ENCODE assay signal across 1 cellular context in genomic region chr20:10433623-10434466, GRCh38.
A peak's percentile ranks its signal among the peaks of the same experiment; 100 is the strongest.
TF ChIP-seq lines count a peak whose summit lies in the region.

Gene MKKS (minus strand): TSS chr20:10434222. CDS start chr20:10413514, 20,708 bp downstream.

TF ChIP-seq in H1, 55 proteins besides CTCF, POLR2A, EP300 and RAD21 (continued from another document):
- no peak for TF ChIP-seq SAP30 (IDR thresholded peaks at IDR 0.05; ENCODE audit: insufficient read depth, insufficient replicate concordance, low read length)
- peak; percentile 40 for TF ChIP-seq CREB1 (IDR thresholded peaks at IDR 0.05)
- TF ChIP-seq SP1 (IDR thresholded peaks at IDR 0.05; ENCODE audit: low read depth, low read length): no peak
- no peak for TF ChIP-seq FOSL1 (IDR thresholded peaks at IDR 0.05; ENCODE audit: insufficient read depth, low read depth, low read length)
- peak; percentile 77 for TF ChIP-seq PHF8 (conservative IDR thresholded peaks at IDR 0.05; ENCODE audit: low read depth, low read length)
- no peak for TF ChIP-seq SIRT6 (IDR thresholded peaks at IDR 0.05; ENCODE audit: low read length)
- no peak for TF ChIP-seq GABPA (IDR thresholded peaks at IDR 0.05; ENCODE audit: borderline replicate concordance, insufficient read depth, low read length)
- peak; percentile 56 for TF ChIP-seq YY1 (IDR thresholded peaks at IDR 0.05; ENCODE audit: low read depth, low read length)
- TF ChIP-seq NRF1 (IDR thresholded peaks at IDR 0.05; ENCODE audit: low read depth, low read length): peak; percentile 40; the same call in 1 of the 2 replicates
- TF ChIP-seq TAF7 (optimal IDR thresholded peaks at IDR 0.05; ENCODE audit: borderline replicate concordance, low read depth, low read length): no peak
- TF ChIP-seq ATF3 (IDR thresholded peaks at IDR 0.05; ENCODE audit: insufficient read depth, low read depth, low read length): no peak
- peak; percentile 94 for TF ChIP-seq MAX (IDR thresholded peaks at IDR 0.05)
- TF ChIP-seq RFX5 (IDR thresholded peaks at IDR 0.05; ENCODE audit: borderline replicate concordance, low read depth, low read length): no peak
- peak; percentile 95 for TF ChIP-seq E2F6 (IDR thresholded peaks at IDR 0.05)
- peak; percentile 80 for TF ChIP-seq KDM4A (IDR thresholded peaks at IDR 0.05; ENCODE audit: low read depth, low read length, severe bottlenecking)
- TF ChIP-seq SP2 (IDR thresholded peaks at IDR 0.05; ENCODE audit: low read length): no peak
- TF ChIP-seq MAFK (IDR thresholded peaks at IDR 0.05; ENCODE audit: low read depth, low read length): no peak
- TF ChIP-seq BCL11A (IDR thresholded peaks at IDR 0.05; ENCODE audit: low read depth in 2 of 2, low read length in 2 of 2): no peak
- no peak for TF ChIP-seq CEBPB (IDR thresholded peaks at IDR 0.05; ENCODE audit: low read depth, low read length)
- no peak; the same call in 1 of the 2 replicates for TF ChIP-seq POLR2AphosphoS5 (IDR thresholded peaks at IDR 0.05; ENCODE audit: low read depth, low read length)
- no peak for TF ChIP-seq KDM5A (IDR thresholded peaks at IDR 0.05; ENCODE audit: low read length)
- TF ChIP-seq GTF2F1 (IDR thresholded peaks at IDR 0.05; ENCODE audit: borderline replicate concordance, low read depth, low read length): no peak
- no peak for TF ChIP-seq HDAC6 (IDR thresholded peaks at IDR 0.05; ENCODE audit: low read depth, low read length)
- TF ChIP-seq ZNF274 (IDR thresholded peaks at IDR 0.05; ENCODE audit: borderline replicate concordance, extremely low read depth, low read length): no peak
- no peak for TF ChIP-seq SRF (IDR thresholded peaks at IDR 0.05; ENCODE audit: low read depth, low read length)
- no peak for TF ChIP-seq CBX8 (IDR thresholded peaks at IDR 0.05; ENCODE audit: borderline replicate concordance, low read depth, low read length)
- no peak for TF ChIP-seq USF2 (IDR thresholded peaks at IDR 0.05; ENCODE audit: low read length)
- TF ChIP-seq SIX5 (IDR thresholded peaks at IDR 0.05; ENCODE audit: low read depth, low read length): 0 out of 2 replicates have a peak, but pooled peaks have one; percentile 0
- TF ChIP-seq JUND (IDR thresholded peaks at IDR 0.05; ENCODE audit: low read length): no peak
- no peak for TF ChIP-seq CBX5 (IDR thresholded peaks at IDR 0.05; ENCODE audit: low read depth, low read length)
- peak; percentile 87 for TF ChIP-seq ASH2L (IDR thresholded peaks at IDR 0.05; ENCODE audit: low read length)
- TF ChIP-seq BACH1 (IDR thresholded peaks at IDR 0.05; ENCODE audit: low read length): peak; percentile 50; the same call in 1 of the 2 replicates
- TF ChIP-seq CHD7 (IDR thresholded peaks at IDR 0.05; ENCODE audit: insufficient replicate concordance, low read length): no peak
- no peak; the same call in 1 of the 2 replicates for TF ChIP-seq TBP (IDR thresholded peaks at IDR 0.05; ENCODE audit: low read depth, low read length)
- TF ChIP-seq SIN3A (conservative IDR thresholded peaks at IDR 0.05 in 1 of 2, IDR thresholded peaks at IDR 0.05 in 1 of 2; ENCODE audit: low read depth in 1 of 2, low read length in 2 of 2): no peak
- no peak for TF ChIP-seq ATF2 (IDR thresholded peaks at IDR 0.05; ENCODE audit: low read length)
- no peak; the same call in 1 of the 2 replicates for TF ChIP-seq SP4 (IDR thresholded peaks at IDR 0.05; ENCODE audit: low read length)
- no peak for TF ChIP-seq BRCA1 (IDR thresholded peaks at IDR 0.05; ENCODE audit: low read depth, low read length)
- TF ChIP-seq CTBP2 (IDR thresholded peaks at IDR 0.05; ENCODE audit: borderline replicate concordance, insufficient read depth, insufficient read length, low read length): no peak
- no peak for TF ChIP-seq RNF2 (IDR thresholded peaks at IDR 0.05; ENCODE audit: borderline replicate concordance, low read depth, low read length, missing control alignments, poor library complexity, severe bottlenecking)
- TF ChIP-seq SUZ12 (IDR thresholded peaks at IDR 0.05; ENCODE audit: low read length): no peak
- TF ChIP-seq JUN (IDR thresholded peaks at IDR 0.05; ENCODE audit: low read depth, low read length): no peak
- TF ChIP-seq EZH2 (IDR thresholded peaks at IDR 0.05; ENCODE audit: low read depth, low read length, severe bottlenecking): no peak
- no peak for TF ChIP-seq TEAD4 (IDR thresholded peaks at IDR 0.05; ENCODE audit: low read depth, low read length)
- no peak for TF ChIP-seq RXRA (IDR thresholded peaks at IDR 0.05; ENCODE audit: insufficient read depth, low read depth, low read length)
- peak; percentile 41 for TF ChIP-seq TAF1 (IDR thresholded peaks at IDR 0.05; ENCODE audit: low read depth, low read length)
- TF ChIP-seq CHD2 (IDR thresholded peaks at IDR 0.05; ENCODE audit: low read length): no peak; the same call in 1 of the 2 replicates
- no peak for TF ChIP-seq POU5F1 (IDR thresholded peaks at IDR 0.05; ENCODE audit: low read depth, low read length)
- TF ChIP-seq CHD1 (IDR thresholded peaks at IDR 0.05; ENCODE audit: low read depth, low read length): no peak
- peak; percentile 31; the same call in 1 of the 2 replicates for TF ChIP-seq TCF12 (IDR thresholded peaks at IDR 0.05; ENCODE audit: low read depth, low read length)
